8 cellular contexts compared by ENCODE assay signal in the genomic region with DNA sequence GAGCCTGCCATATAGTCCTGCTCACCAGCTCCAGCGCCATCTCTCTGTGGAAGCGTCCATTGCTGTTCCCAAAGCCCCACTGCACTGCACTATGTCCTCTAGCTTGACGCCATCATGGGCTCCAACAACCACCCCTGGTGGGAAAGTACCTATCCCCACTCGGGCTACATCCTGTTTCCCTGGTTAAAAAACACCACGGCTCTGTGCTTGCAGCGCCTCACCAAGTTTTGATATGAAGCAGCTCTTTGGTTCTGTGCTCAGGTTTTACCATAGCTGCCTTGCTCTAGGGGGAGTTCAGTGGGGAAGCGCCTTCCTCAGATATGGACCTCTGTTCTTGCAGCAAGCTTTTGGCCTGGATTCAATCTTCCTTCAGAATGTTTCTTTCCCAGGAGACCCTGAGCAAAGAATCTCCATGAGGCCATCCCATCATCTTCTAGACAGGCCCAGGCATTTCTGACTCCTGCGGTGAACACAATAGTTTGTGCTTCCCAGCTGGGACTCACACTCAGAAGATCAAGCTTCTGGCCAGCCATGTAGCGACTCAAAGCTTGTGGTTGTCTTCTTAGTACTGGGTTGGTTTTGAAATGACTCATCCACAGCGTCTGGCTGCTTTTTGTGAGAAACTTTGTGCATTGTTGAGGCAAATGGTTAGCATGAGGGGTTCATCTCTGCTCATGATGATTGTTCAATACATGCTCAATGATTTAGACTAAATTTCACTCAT. TPM values are rescaled to one million over a fixed set of nuclear protein-coding genes. Genes with fewer than 3 reads are reported as not detected.
DNase-seq lines count a peak whose midpoint lies in the region; ATAC-seq, FAIRE-seq and TF ChIP-seq lines count a peak whose summit lies in the region.

No MANE protein-coding gene starts in this region.

- no peak overlapping the region for H3K27ac Mint-ChIP-seq in Caco-2 (ENCODE audit: unreplicated experiment)

- BruUV-seq in Caco-2 (replicated peaks; lab: Mats Ljungman, UMichigan): no TSS peak

- CTCF ChIA-PET in Caco-2 (lab: Charles Lee): no interaction called here

- 0 out of 2 replicates have a peak, but pooled peaks cover 3% of the 10 kb centered on the region for H3K9me3 ChIP-seq in Caco-2
- peaks cover 0 to 3% of the 10 kb centered on the region in 2 donors for H3K9me3 ChIP-seq in kidney (ENCODE audit: control insufficient read depth in 1 of 2, low read length in 2 of 2)

- POLR2A ChIA-PET in Caco-2 (lab: Charles Lee): no interaction called here

- no peak for TF ChIP-seq CTCF in foreskin fibroblast (IDR thresholded peaks at IDR 0.05; ENCODE audit: low read depth, low read length)
- TF ChIP-seq CTCF in Caco-2 (IDR thresholded peaks at IDR 0.05; ENCODE audit: insufficient read depth in 1 of 2, low read depth in 1 of 2, low read length in 1 of 2, severe bottlenecking in 1 of 2, unreplicated experiment in 1 of 2): no peak
- no peak for TF ChIP-seq CTCF in kidney (IDR thresholded peaks at IDR 0.05; ENCODE audit: borderline replicate concordance, extremely low read depth, insufficient read depth)

- peak; percentile 82 for DNase-seq in activated CD4-positive, alpha-beta T cell treated with anti-CD3 and anti-CD28 coated beads for 48 hours
- DNase-seq in foreskin fibroblast (peak; percentile 34 to 35), Caco-2 (no peak), kidney (no peak), NCI-H510A treated with DMSO at 0.1 percent for 48 hours (lab: John Stamatoyannopoulos, UW) (no peak), NCI-H82 (lab: John Stamatoyannopoulos, UW) (no peak)

- no peak overlapping the region for H3K27ac ChIP-seq in kidney (ENCODE audit: low read depth in 2 of 2, low read length in 2 of 2)

- peaks cover 2% of the 10 kb centered on the region for H3K27me3 ChIP-seq in Caco-2 (replicated peaks; ENCODE audit: control insufficient read depth, insufficient read depth, low read length)

- no peak overlapping the region for H3K4me3 Mint-ChIP-seq in Caco-2 (ENCODE audit: unreplicated experiment)

- no peaks in the 10 kb centered on the region for H3K4me1 ChIP-seq in Caco-2
- no peaks in the 10 kb centered on the region for H3K4me1 ChIP-seq in kidney (ENCODE audit: control insufficient read depth in 1 of 2, insufficient read depth in 1 of 2, low read depth in 1 of 2, low read length in 2 of 2)

- no peaks in the 10 kb centered on the region for H3K9me3 Mint-ChIP-seq in Caco-2 (ENCODE audit: unreplicated experiment)

- intact Hi-C loops in Caco-2 (cut with micrococcal nuclease; ENCODE audit: unreplicated experiment) (no loop called here), kidney (cut with DNase I) (no loop called here)

- peak; percentile 72 for ATAC-seq in GM18519 (IDR thresholded peaks at IDR 0.05; ENCODE audit: low FRiP score, unreplicated experiment)
- peak; percentile 91 for ATAC-seq in HG02943 (IDR thresholded peaks at IDR 0.05; ENCODE audit: low read depth, unreplicated experiment)

- no peak overlapping the region for H3K4me3 ChIP-seq in foreskin fibroblast (ENCODE audit: low read depth in 1 of 2, low read length in 2 of 2)
- no peak overlapping the region for H3K4me3 ChIP-seq in Caco-2 (ENCODE audit: low read depth, low read length)
- no peak overlapping the region for H3K4me3 ChIP-seq in kidney (ENCODE audit: low read length in 2 of 2)

- H3K36me3 ChIP-seq in Caco-2 (ENCODE audit: control insufficient read depth, insufficient read depth, low read length): no peaks in the 10 kb centered on the region
- no peaks in the 10 kb centered on the region for H3K36me3 ChIP-seq in kidney (ENCODE audit: control insufficient read depth in 1 of 2, insufficient read depth in 2 of 2, low read length in 2 of 2)

- FAIRE-seq in kidney (lab: Jason Lieb, UNC): no peak

- peaks cover 10% of the 10 kb centered on the region for H3K27me3 Mint-ChIP-seq in Caco-2 (ENCODE audit: insufficient read depth, unreplicated experiment)

- no peaks in the 10 kb centered on the region for H3K4me1 Mint-ChIP-seq in Caco-2 (ENCODE audit: low read depth, unreplicated experiment)

- H3K36me3 Mint-ChIP-seq in Caco-2 (ENCODE audit: insufficient read depth, unreplicated experiment): no peaks in the 10 kb centered on the region

- H3K9ac ChIP-seq in kidney (ENCODE audit: low read length in 2 of 2): no peak overlapping the region

RNA-seq across cellular contexts. Expression of a gene that starts 39.5 kb away (rescaled TPM):
- total RNA-seq in Caco-2 (2022) (not detected in 2 replicates), kidney (2.7 TPM)
- 22.1 TPM for polyA plus RNA-seq in kidney (ENCODE audit: insufficient read depth, low read depth, low replicate concordance)

Comparison
In these comparisons a context has a peak if more than half of its experiments do, and no peak if none do; other contexts are left out.
1. DNase-seq: peak in activated CD4-positive, alpha-beta T cell treated with anti-CD3 and anti-CD28 coated beads for 48 hours (single experiment) and foreskin fibroblast (2 of 2); none in Caco-2 (0 of 2), kidney (single experiment), NCI-H510A treated with DMSO at 0.1 percent for 48 hours (single experiment) and NCI-H82 (single experiment).